9 cellular contexts compared by ENCODE assay signal in genomic region chr6:86192123-86192522, GRCh38.
DNase-seq lines count a peak whose midpoint lies in the region; ATAC-seq and TF ChIP-seq lines count a peak whose summit lies in the region.
"Had no signal": no experiment of that assay in that cellular context is flagged by ENCODE, and none has a peak within 500 bp of the region (broad histone marks: within the 10 kb centered on the region; RNA-seq: fewer than 3 reads in every experiment).

No MANE protein-coding gene starts in this region.

- H3K79me2 ChIP-seq in smooth muscle cell (ENCODE audit: low read depth), result no peaks in the 10 kb centered on the region

- DNase-seq in WTC11 (ENCODE audit: low spot score) (no peak), smooth muscle cell (lab: John Stamatoyannopoulos, UW; ENCODE audit: unreplicated experiment) (no peak), NCI-H510A treated with DMSO at 0.1 percent for 48 hours (lab: John Stamatoyannopoulos, UW) (no peak)
- no peak for DNase-seq in activated CD4-positive, alpha-beta memory T cell treated with anti-CD3 and anti-CD28 coated beads, Interleukin-2, amount 10 ng/mL, durations not matched to agents 7 days and 5 days
- no peak for DNase-seq in natural killer cell treated with Interleukin-12 subunit alpha and Interleukin-12 subunit beta and Interleukin-15 and Interleukin-18, amount 100 ng/mL, for 72 hours (ENCODE audit: low spot score)

- no peaks in the 10 kb centered on the region for H4K20me1 ChIP-seq in smooth muscle cell (ENCODE audit: low read depth)

- peaks cover 17% of the 10 kb centered on the region for H3K4me1 Mint-ChIP-seq in WTC11
- no peaks in the 10 kb centered on the region for H3K4me1 Mint-ChIP-seq in activated CD4-positive, alpha-beta memory T cell treated with anti-CD3 and anti-CD28 coated beads, Interleukin-2, amount 10 ng/mL, durations not matched to agents 7 days and 5 days
- H3K4me1 Mint-ChIP-seq in natural killer cell treated with Interleukin-12 subunit alpha and Interleukin-12 subunit beta and Interleukin-15 and Interleukin-18, amount 100 ng/mL, for 72 hours (ENCODE audit: low read depth in 2 of 2), result no peaks in the 10 kb centered on the region

- no peaks in the 10 kb centered on the region for H3K4me1 ChIP-seq in smooth muscle cell (ENCODE audit: low read depth)

- no peaks in the 10 kb centered on the region for H3F3A ChIP-seq in smooth muscle cell (ENCODE audit: low read depth)

- no peak overlapping the region for H3K4me3 Mint-ChIP-seq in WTC11
- H3K4me3 Mint-ChIP-seq in activated CD4-positive, alpha-beta memory T cell treated with anti-CD3 and anti-CD28 coated beads, Interleukin-2, amount 10 ng/mL, durations not matched to agents 7 days and 5 days, result no peak overlapping the region
- no peak overlapping the region for H3K4me3 Mint-ChIP-seq in natural killer cell treated with Interleukin-12 subunit alpha and Interleukin-12 subunit beta and Interleukin-15 and Interleukin-18, amount 100 ng/mL, for 72 hours

- peak; percentile 41; the same call in 1 of the 2 replicates for TF ChIP-seq CTCF in GM12874 (IDR thresholded peaks at IDR 0.05; ENCODE audit: insufficient read depth, low read depth, low read length)
- TF ChIP-seq CTCF in WTC11 (IDR thresholded peaks at IDR 0.05), result no peak; the same call in 1 of the 2 replicates
- peak; percentile 30 for TF ChIP-seq CTCF in smooth muscle cell (IDR thresholded peaks at IDR 0.05; ENCODE audit: borderline replicate concordance, insufficient read depth, poor library complexity, severe bottlenecking)

- POLR2A ChIA-PET in WTC11 (lab: Charles Lee), result no interaction called here
- POLR2A ChIA-PET in activated CD4-positive, alpha-beta memory T cell treated with anti-CD3 and anti-CD28 coated beads, Interleukin-2, amount 10 ng/mL, durations not matched to agents 7 days and 5 days (lab: Charles Lee), result no interaction called here

- no peaks in the 10 kb centered on the region for H3K27me3 ChIP-seq in smooth muscle cell (ENCODE audit: low read depth)

- no peak overlapping the region for H2AFZ ChIP-seq in smooth muscle cell (ENCODE audit: low read depth)

- 91% methylated on average over 3 of the region's 3 CpGs for WGBS in smooth muscle cell (ENCODE audit: low lambda C conversion rate)

- CTCF ChIA-PET in WTC11 (lab: Charles Lee), result no interaction called here
- CTCF ChIA-PET in activated CD4-positive, alpha-beta memory T cell treated with anti-CD3 and anti-CD28 coated beads, Interleukin-2, amount 10 ng/mL, durations not matched to agents 7 days and 5 days (lab: Charles Lee), result no interaction called here

- peaks cover 15% of the 10 kb centered on the region for H3K9me3 Mint-ChIP-seq in WTC11
- no peaks in the 10 kb centered on the region for H3K9me3 Mint-ChIP-seq in activated CD4-positive, alpha-beta memory T cell treated with anti-CD3 and anti-CD28 coated beads, Interleukin-2, amount 10 ng/mL, durations not matched to agents 7 days and 5 days
- peaks cover 2% of the 10 kb centered on the region for H3K9me3 Mint-ChIP-seq in natural killer cell treated with Interleukin-12 subunit alpha and Interleukin-12 subunit beta and Interleukin-15 and Interleukin-18, amount 100 ng/mL, for 72 hours

- H3K27ac Mint-ChIP-seq in WTC11, result no peak overlapping the region
- no peak overlapping the region for H3K27ac Mint-ChIP-seq in activated CD4-positive, alpha-beta memory T cell treated with anti-CD3 and anti-CD28 coated beads, Interleukin-2, amount 10 ng/mL, durations not matched to agents 7 days and 5 days
- H3K27ac Mint-ChIP-seq in natural killer cell treated with Interleukin-12 subunit alpha and Interleukin-12 subunit beta and Interleukin-15 and Interleukin-18, amount 100 ng/mL, for 72 hours, result no peak overlapping the region

- no peak overlapping the region for H3K4me3 ChIP-seq in smooth muscle cell
- H3K4me3 ChIP-seq: lung had no signal

- no peak overlapping the region for H3K9ac ChIP-seq in smooth muscle cell (ENCODE audit: low read depth)

- H3K36me3 ChIP-seq in smooth muscle cell (ENCODE audit: low read depth), result no peaks in the 10 kb centered on the region

- H3K27me3 Mint-ChIP-seq in WTC11 (ENCODE audit: low read depth), result no peaks in the 10 kb centered on the region
- no peaks in the 10 kb centered on the region for H3K27me3 Mint-ChIP-seq in activated CD4-positive, alpha-beta memory T cell treated with anti-CD3 and anti-CD28 coated beads, Interleukin-2, amount 10 ng/mL, durations not matched to agents 7 days and 5 days
- no peaks in the 10 kb centered on the region for H3K27me3 Mint-ChIP-seq in natural killer cell treated with Interleukin-12 subunit alpha and Interleukin-12 subunit beta and Interleukin-15 and Interleukin-18, amount 100 ng/mL, for 72 hours

- ATAC-seq in GM21515 (IDR thresholded peaks at IDR 0.05; ENCODE audit: unreplicated experiment) (peak; percentile 90), HG03565 (IDR thresholded peaks at IDR 0.05; ENCODE audit: unreplicated experiment) (peak; percentile 86), WTC11 (peak; percentile 95)
- ATAC-seq in natural killer cell treated with Interleukin-12 subunit alpha and Interleukin-12 subunit beta and Interleukin-15 and Interleukin-18, amount 100 ng/mL, for 72 hours, result no peak

- no peaks in the 10 kb centered on the region for H3K36me3 Mint-ChIP-seq in WTC11
- no peaks in the 10 kb centered on the region for H3K36me3 Mint-ChIP-seq in activated CD4-positive, alpha-beta memory T cell treated with anti-CD3 and anti-CD28 coated beads, Interleukin-2, amount 10 ng/mL, durations not matched to agents 7 days and 5 days (ENCODE audit: low read depth)
- H3K36me3 Mint-ChIP-seq in natural killer cell treated with Interleukin-12 subunit alpha and Interleukin-12 subunit beta and Interleukin-15 and Interleukin-18, amount 100 ng/mL, for 72 hours, result no peaks in the 10 kb centered on the region

- no peak overlapping the region for H3K27ac ChIP-seq in smooth muscle cell (ENCODE audit: low read depth)

- H3K4me2 ChIP-seq in smooth muscle cell, result no peak overlapping the region

- no peaks in the 10 kb centered on the region for H3K9me3 ChIP-seq in smooth muscle cell (replicated peaks; ENCODE audit: low read depth)

TF ChIP-seq in WTC11, 78 proteins besides CTCF, POLR2A, EP300 and RAD21 (continues in another document):
- TF ChIP-seq ZNF317 (CRISPR knock-in tag; IDR thresholded peaks at IDR 0.05; ENCODE audit: borderline replicate concordance, low read depth) (no peak), TEAD4 (CRISPR knock-in tag; IDR thresholded peaks at IDR 0.05) (no peak), E2F4 (CRISPR knock-in tag; IDR thresholded peaks at IDR 0.05; ENCODE audit: borderline replicate concordance, low read depth) (no peak), KAT7 (CRISPR knock-in tag; IDR thresholded peaks at IDR 0.05; ENCODE audit: borderline replicate concordance) (no peak), SMAD3 (CRISPR knock-in tag; IDR thresholded peaks at IDR 0.05; ENCODE audit: borderline replicate concordance) (no peak), ATF2 (CRISPR knock-in tag; IDR thresholded peaks at IDR 0.05; ENCODE audit: borderline replicate concordance, low read depth) (no peak), ZNF232 (CRISPR knock-in tag; IDR thresholded peaks at IDR 0.05) (no peak), ZNF532 (CRISPR knock-in tag; IDR thresholded peaks at IDR 0.05; ENCODE audit: borderline replicate concordance) (no peak)

Comparison
In these comparisons a context has a peak if more than half of its experiments do, and no peak if none do; other contexts are left out.
1. ATAC-seq: peak in GM21515 (single experiment), HG03565 (single experiment) and WTC11 (single experiment); none in natural killer cell treated with Interleukin-12 subunit alpha and Interleukin-12 subunit beta and Interleukin-15 and Interleukin-18, amount 100 ng/mL, for 72 hours (0 of 2).